35 cellular contexts compared by ENCODE assay signal in genomic region chr6:82413868-82414267, GRCh38.
"Had no signal": no experiment of that assay in that cellular context is flagged by ENCODE, and none has a peak within 500 bp of the region (broad histone marks: within the 10 kb centered on the region; RNA-seq: fewer than 3 reads in every experiment).

No MANE protein-coding gene starts in this region.

- H3K27me3 ChIP-seq: MG63 had no signal

- H3K36me3 ChIP-seq: MG63 had no signal

- H3K9me3 ChIP-seq: MG63 had no signal

- DNase-seq: Karpas-422, Kasumi-1, MG63, MM.1S, MV-4-11, NCI-H1048, NCI-H1092, NCI-H1092 treated with DMSO at 0.1 percent for 48 hours, NCI-H1105, NCI-H1105 treated with DMSO at 0.1 percent for 48 hours, NCI-H1417, NCI-H1417 treated with DMSO at 0.1 percent for 48 hours, NCI-H1436, NCI-H1436 treated with DMSO at 0.1 percent for 48 hours, NCI-H146, NCI-H1694, NCI-H1694 treated with DMSO at 0.1 percent for 48 hours, NCI-H187, NCI-H187 treated with DMSO at 0.1 percent for 48 hours, NCI-H1930, NCI-H2029, NCI-H2029 treated with DMSO at 0.1 percent for 48 hours, NCI-H2081, NCI-H2081 treated with DMSO at 0.1 percent for 48 hours, NCI-H2107, NCI-H2171, NCI-H2171 treated with DMSO at 0.1 percent for 48 hours, NCI-H2227 treated with DMSO at 0.1 percent for 48 hours, NCI-H226, NCI-H345, NCI-H446, NCI-H446 treated with DMSO at 0.1 percent for 48 hours, NCI-H510A, NCI-H510A treated with DMSO at 0.1 percent for 48 hours, NCI-H524 had no signal

- H3K4me3 ChIP-seq: MG63 had no signal
